Comparison of ENCODE assay signal across 21 cellular contexts in the genomic region with DNA sequence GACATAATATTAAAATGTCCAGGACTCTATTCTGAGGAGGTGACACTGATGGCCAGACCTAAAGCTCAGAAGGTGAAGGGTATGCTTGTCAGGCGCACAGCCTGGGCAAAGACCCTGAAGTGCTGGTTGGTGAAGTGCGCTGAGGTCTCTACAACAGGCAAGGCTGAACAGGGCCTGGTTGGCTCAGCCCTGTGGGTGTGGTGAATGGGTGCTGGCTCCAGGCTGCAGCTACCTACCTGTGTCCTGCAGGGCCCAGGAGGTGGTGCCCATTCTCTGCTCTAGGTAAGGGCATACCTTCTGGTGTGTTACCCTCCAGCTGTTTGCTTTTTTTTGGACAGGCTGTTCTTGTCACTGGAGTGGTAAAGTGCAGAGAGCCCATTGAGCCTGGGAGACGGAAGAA.
"Had no signal": no experiment of that assay in that cellular context is flagged by ENCODE, and none has a peak within 500 bp of the region (broad histone marks: within the 10 kb centered on the region; RNA-seq: fewer than 3 reads in every experiment).

No MANE protein-coding gene starts in this region.

- H3K36me3 ChIP-seq: neural progenitor cell, suprapubic skin, tibial artery had no signal

- ATAC-seq: esophagus mucosa, foreskin keratinocyte, left lobe of liver, right cardiac atrium had no signal

- H3K4me2 ChIP-seq: neural progenitor cell had no signal

- H3K4me1 ChIP-seq: neural progenitor cell, suprapubic skin, tibial artery had no signal

- H3K27ac ChIP-seq: foreskin keratinocyte, neural progenitor cell, suprapubic skin, tibial artery had no signal

- DNase-seq: activated CD4-positive, alpha-beta T cell treated with anti-CD3 and anti-CD28 coated beads for 48 hours; activated CD4-positive, alpha-beta T cell treated with anti-CD3 and anti-CD28 coated beads, Interleukin-2, amount 50 U/mL, for 48 hours; activated CD8-positive, alpha-beta memory T cell treated with anti-CD3 and anti-CD28 coated beads for 24 hours; activated effector memory CD4-positive, alpha-beta T cell treated with Interleukin-2 at 50 U/mL for 16 hours; activated naive CD4-positive, alpha-beta T cell treated with Interleukin-2 at 50 U/mL for 16 hours; anterior cingulate cortex; endodermal cell; foreskin keratinocyte; kidney glomerular epithelial cell; mammary epithelial cell; naive B cell; right cardiac atrium; stimulated activated CD4-positive, alpha-beta T cell treated with anti-CD3 and anti-CD28 coated beads, Interleukin-15, amount 100 ng/mL, for 24 hours; stimulated activated CD4-positive, alpha-beta T cell treated with anti-CD3 and anti-CD28 coated beads, Interleukin-2, amount 100 ng/mL, for 24 hours; stimulated activated naive CD4-positive, alpha-beta T cell; T-helper 1 cell; tibial artery had no signal

- H3K4me3 ChIP-seq: neural progenitor cell, suprapubic skin, tibial artery had no signal

- H3K9me3 ChIP-seq: suprapubic skin had no signal
